Comparison of ENCODE assay signal across 9 cellular contexts in genomic region chr5:121962943-121963342, GRCh38. TPM values are rescaled to one million over a fixed set of nuclear protein-coding genes. Genes with fewer than 3 reads are reported as not detected.
DNase-seq lines count a peak whose midpoint lies in the region; ATAC-seq, FAIRE-seq and TF ChIP-seq lines count a peak whose summit lies in the region.
"Had no signal": no experiment of that assay in that cellular context is flagged by ENCODE, and none has a peak within 500 bp of the region (broad histone marks: within the 10 kb centered on the region; RNA-seq: fewer than 3 reads in every experiment).

No MANE protein-coding gene starts in this region.

- H3K4me1 ChIP-seq in kidney (ENCODE audit: control insufficient read depth in 1 of 2, insufficient read depth in 1 of 2, low read depth in 1 of 2, low read length in 2 of 2) = peaks cover 4 to 9% of the 10 kb centered on the region in 2 donors
- peaks cover 5 to 19% (median 13%) of the 10 kb centered on the region in 4 donors for H3K4me1 ChIP-seq in tibial artery
- peaks cover 0 to 16% (median 0%) of the 10 kb centered on the region in 3 donors for H3K4me1 ChIP-seq in pancreas

- peaks cover 38% of the 10 kb centered on the region for H3K4me1 Mint-ChIP-seq in activated T-cell treated with anti-CD3 and anti-CD28 coated beads, Interleukin-2, amount 50 U/mL, for 72 hours (ENCODE audit: low read depth)
- H3K4me1 Mint-ChIP-seq in activated T-helper 17 cell treated with anti-CD3 and anti-CD28 coated beads, Interleukin-2, amount 50 U/mL, for 72 hours = peaks cover 40% of the 10 kb centered on the region

- no peak for TF ChIP-seq POLR2A in lower leg skin (IDR thresholded peaks at IDR 0.05)

- H3K36me3 Mint-ChIP-seq in activated T-cell treated with anti-CD3 and anti-CD28 coated beads, Interleukin-2, amount 50 U/mL, for 72 hours (ENCODE audit: insufficient read depth in 2 of 2) = peaks cover 11 to 22% of the 10 kb centered on the region in 2 donors
- H3K36me3 Mint-ChIP-seq in activated T-helper 17 cell treated with anti-CD3 and anti-CD28 coated beads, Interleukin-2, amount 50 U/mL, for 72 hours (ENCODE audit: low read depth) = peaks cover 29% of the 10 kb centered on the region

- H3K4me3 ChIP-seq in kidney (ENCODE audit: low read length in 2 of 2) (peak overlapping the region; percentile 82 to 97), tibial artery (peak overlapping the region; percentile 88 to 97), lower leg skin (ENCODE audit: low read depth, poor library complexity, severe bottlenecking) (no peak overlapping the region), pancreas (peak overlapping the region in 2 of 4 donors; percentile 81 to 83)

- H3K9me3 ChIP-seq in kidney (ENCODE audit: control insufficient read depth in 1 of 2, low read length in 2 of 2) (no peaks in the 10 kb centered on the region), tibial artery (no peaks in the 10 kb centered on the region), pancreas (no peaks in the 10 kb centered on the region)

- H3K36me3 ChIP-seq in kidney (ENCODE audit: control insufficient read depth in 1 of 2, insufficient read depth in 2 of 2, low read length in 2 of 2) (no peaks in the 10 kb centered on the region), tibial artery (no peaks in the 10 kb centered on the region), pancreas (no peaks in the 10 kb centered on the region)

- peak overlapping the region; percentile 93 to 96 for H3K4me3 Mint-ChIP-seq in activated T-cell treated with anti-CD3 and anti-CD28 coated beads, Interleukin-2, amount 50 U/mL, for 72 hours
- peak overlapping the region; percentile 92 for H3K4me3 Mint-ChIP-seq in activated T-helper 17 cell treated with anti-CD3 and anti-CD28 coated beads, Interleukin-2, amount 50 U/mL, for 72 hours

- FAIRE-seq in kidney (lab: Jason Lieb, UNC) = no peak
- FAIRE-seq in pancreas (lab: Jason Lieb, UNC) = no peak

- peaks cover 4% of the 10 kb centered on the region for H3K27me3 Mint-ChIP-seq in activated T-cell treated with anti-CD3 and anti-CD28 coated beads, Interleukin-2, amount 50 U/mL, for 72 hours (ENCODE audit: low read depth)
- peaks cover 5% of the 10 kb centered on the region for H3K27me3 Mint-ChIP-seq in activated T-helper 17 cell treated with anti-CD3 and anti-CD28 coated beads, Interleukin-2, amount 50 U/mL, for 72 hours

- H3K9ac ChIP-seq in kidney (ENCODE audit: low read length in 2 of 2) = peak overlapping the region; percentile 5 to 81

- H3K27ac ChIP-seq in kidney (ENCODE audit: low read depth in 2 of 2, low read length in 2 of 2) (no peak overlapping the region), tibial artery (peak overlapping the region in 1 of 2 donors; percentile 74), pancreas (no peak overlapping the region)

- no peaks in the 10 kb centered on the region for H3K27me3 ChIP-seq in tibial artery
- no peaks in the 10 kb centered on the region for H3K27me3 ChIP-seq in pancreas

- H3K9me3 Mint-ChIP-seq in activated T-cell treated with anti-CD3 and anti-CD28 coated beads, Interleukin-2, amount 50 U/mL, for 72 hours = peaks cover 0 to 2% of the 10 kb centered on the region in 2 donors
- H3K9me3 Mint-ChIP-seq in activated T-helper 17 cell treated with anti-CD3 and anti-CD28 coated beads, Interleukin-2, amount 50 U/mL, for 72 hours = no peaks in the 10 kb centered on the region

- no peak for DNase-seq in activated T-cell treated with anti-CD3 and anti-CD28 coated beads, Interleukin-2, amount 50 U/mL, for 72 hours
- DNase-seq in activated T-cell treated with anti-CD3 and anti-CD28 coated beads for 4 hours (no peak), kidney (no peak), tibial artery (no peak), lower leg skin (ENCODE audit: low spot score in 2 of 2) (no peak), posterior cingulate gyrus (no peak), pancreas (no peak)
- DNase-seq: NCI-H2081 treated with DMSO at 0.1 percent for 48 hours had no signal

- TF ChIP-seq CTCF in kidney (IDR thresholded peaks at IDR 0.05; ENCODE audit: borderline replicate concordance, extremely low read depth, insufficient read depth) (no peak), tibial artery (IDR thresholded peaks at IDR 0.05) (no peak), lower leg skin (IDR thresholded peaks at IDR 0.05) (no peak), pancreas (IDR thresholded peaks at IDR 0.05) (no peak)

- WGBS in lower leg skin, 2 donors = 28 to 35% methylated on average over 3 of the region's 3 CpGs
- 31 to 35% methylated on average over 3 of the region's 3 CpGs for WGBS in pancreas, 2 donors

- H3K27ac Mint-ChIP-seq in activated T-cell treated with anti-CD3 and anti-CD28 coated beads, Interleukin-2, amount 50 U/mL, for 72 hours = peak overlapping the region; percentile 94
- peak overlapping the region; percentile 93 for H3K27ac Mint-ChIP-seq in activated T-helper 17 cell treated with anti-CD3 and anti-CD28 coated beads, Interleukin-2, amount 50 U/mL, for 72 hours

- ATAC-seq in activated T-cell treated with anti-CD3 and anti-CD28 coated beads, Interleukin-2, amount 50 U/mL, for 72 hours (replicated peaks in 1 of 2) = no peak
- no peak for ATAC-seq in activated T-helper 17 cell treated with anti-CD3 and anti-CD28 coated beads, Interleukin-2, amount 50 U/mL, for 72 hours (replicated peaks)
- ATAC-seq in pancreas = no peak

- intact Hi-C loops in kidney (cut with DNase I) = loop anchor here (10.0 kb wide), 1 partner anchor 112 kb away; the partner anchor contains the start of gene LOX
- intact Hi-C loops in tibial artery (cut with DNase I; ENCODE audit: low total_unique reads) = loop anchor here (5.0 kb wide), 1 partner anchor 114 kb away; the partner anchor contains the start of gene LOX
- intact Hi-C loops in lower leg skin (cut with DNase I; ENCODE audit: low total_unique reads) = no loop called here
- intact Hi-C loops in posterior cingulate gyrus (cut with DNase I) = no loop called here
- intact Hi-C loops in pancreas (cut with DNase I) = no loop called here

RNA-seq across cellular contexts. Expression of gene SRFBP1, which starts 1.2 kb away (rescaled TPM):
- 10 to 100 TPM in 1 of 2 donors, 1 to 10 TPM in 1; 9.3 to 12.2 TPM for total RNA-seq in activated T-cell treated with anti-CD3 and anti-CD28 coated beads, Interleukin-2, amount 50 U/mL, for 72 hours
- 10 to 100 TPM in 1 of 2 donors, 1 to 10 TPM in 1; 7.6 to 11.2 TPM for total RNA-seq in activated T-helper 17 cell treated with anti-CD3 and anti-CD28 coated beads, Interleukin-2, amount 50 U/mL, for 72 hours
- total RNA-seq in kidney (16.2 TPM), lower leg skin (10 to 100 TPM in 3 of 4 donors, 1 to 10 TPM in 1; 7.4 to 15.8 (median 13.0) TPM), pancreas (1 to 10 TPM; 2.5 to 7.3 (median 4.5) TPM)
- polyA plus RNA-seq in kidney (ENCODE audit: insufficient read depth, low read depth, low replicate concordance) (2.9 TPM), pancreas (1 to 10 TPM; 1.2 to 2.4 TPM)

Comparison
In these comparisons a context has a peak if more than half of its experiments do, and no peak if none do; other contexts are left out.
1. intact Hi-C loops: an anchor here in kidney (10.0 kb wide) and tibial artery (5.0 kb wide); none called in lower leg skin, posterior cingulate gyrus and pancreas.